In genomic region chr20:57266251-57267157, GRCh38 we compare ENCODE assay signal across 9 cellular contexts. TPM values are rescaled to one million over a fixed set of nuclear protein-coding genes. Genes with fewer than 3 reads are reported as not detected.
DNase-seq lines count a peak whose midpoint lies in the region; ATAC-seq and TF ChIP-seq lines count a peak whose summit lies in the region.
"Had no signal": no experiment of that assay in that cellular context is flagged by ENCODE, and none has a peak within 500 bp of the region (broad histone marks: within the 10 kb centered on the region; RNA-seq: fewer than 3 reads in every experiment).

TSS of gene BMP7 (minus strand) at chr20:57266641. CDS start at chr20:57266122, 519 bp downstream.

- H3K9ac ChIP-seq in BLaER1 treated with 17β-estradiol and CSF1 and Interleukin-3, amounts not matched to agents 10 nM and 100 nM = no peak within 1 kb of the TSS

- ATAC-seq in GM18519 (IDR thresholded peaks at IDR 0.05; ENCODE audit: low FRiP score, unreplicated experiment) = no peak

- peaks cover 32% of the 10 kb centered on the region for H3K27me3 Mint-ChIP-seq in endothelial cell (ENCODE audit: unreplicated experiment)
- peaks cover 78% of the 10 kb centered on the region for H3K27me3 Mint-ChIP-seq in nephron (ENCODE audit: low read depth)

- H3K27me3 ChIP-seq in BLaER1 treated with 17β-estradiol and CSF1 and Interleukin-3, amounts not matched to agents 10 nM and 100 nM = peaks cover 80 to 97% (median 85%) of the 10 kb centered on the region in 11 experiments
- peaks cover 79% of the 10 kb centered on the region for H3K27me3 ChIP-seq in brain microvascular endothelial cell (replicated peaks)

- H3K4me3 Mint-ChIP-seq in endothelial cell (ENCODE audit: unreplicated experiment) (peak within 1 kb of the TSS; percentile 82), nephron (peak within 1 kb of the TSS; percentile 85 to 93 (median 86))
- H3K4me3 Mint-ChIP-seq: activated naive CD4-positive, alpha-beta T cell treated with anti-CD3 and anti-CD28 coated beads, Interleukin-2, amount 50 U/mL, for 24 hours had no signal

- H3K9me3 ChIP-seq in BLaER1 treated with 17β-estradiol and CSF1 and Interleukin-3, amounts not matched to agents 10 nM and 100 nM (replicated peaks in 1 of 11) = 0 out of 22 replicates have a peak, but pooled peaks cover 0 to 3% (median 0%) of the 10 kb centered on the region in 11 experiments

- no peak within 1 kb of the TSS for H3K27ac ChIP-seq in BLaER1 treated with 17β-estradiol and CSF1 and Interleukin-3, amounts not matched to agents 10 nM and 100 nM
- no peak within 1 kb of the TSS for H3K27ac ChIP-seq in brain microvascular endothelial cell

- H3K4me3 ChIP-seq in BLaER1 treated with 17β-estradiol and CSF1 and Interleukin-3, amounts not matched to agents 10 nM and 100 nM = peak within 1 kb of the TSS in 8 of 10 experiments; percentile 3 to 57 (median 37); a peak in 10 of 20 replicates
- H3K4me3 ChIP-seq in brain microvascular endothelial cell (ENCODE audit: low read depth, low read length) = no peak within 1 kb of the TSS

- peak; percentile 59 for DNase-seq in NCI-H1105 treated with DMSO at 0.1 percent for 48 hours (lab: John Stamatoyannopoulos, UW)
- peak; percentile 42 for DNase-seq in endothelial cell (ENCODE audit: low spot score)
- no peak for DNase-seq in T1000 (lab: John Stamatoyannopoulos, UW)
- no peak for DNase-seq in brain microvascular endothelial cell
- no peak for DNase-seq in kidney tubule cell (ENCODE audit: low spot score)

- H3K9me3 Mint-ChIP-seq in endothelial cell (ENCODE audit: unreplicated experiment) (no peaks in the 10 kb centered on the region), nephron (no peaks in the 10 kb centered on the region)
- H3K9me3 Mint-ChIP-seq: activated naive CD4-positive, alpha-beta T cell treated with anti-CD3 and anti-CD28 coated beads, Interleukin-2, amount 50 U/mL, for 24 hours had no signal

- peaks cover 0 to 70% (median 18%) of the 10 kb centered on the region in 11 experiments; a peak in 13 of 22 replicates for H4K20me1 ChIP-seq in BLaER1 treated with 17β-estradiol and CSF1 and Interleukin-3, amounts not matched to agents 10 nM and 100 nM

- peaks cover 7% of the 10 kb centered on the region for H3K4me1 Mint-ChIP-seq in endothelial cell (ENCODE audit: unreplicated experiment)
- peaks cover 55% of the 10 kb centered on the region for H3K4me1 Mint-ChIP-seq in nephron

- no peak within 1 kb of the TSS for H3K27ac Mint-ChIP-seq in endothelial cell (ENCODE audit: unreplicated experiment)
- peak within 1 kb of the TSS; percentile 29 to 94 (median 62) for H3K27ac Mint-ChIP-seq in nephron
- H3K27ac Mint-ChIP-seq: activated naive CD4-positive, alpha-beta T cell treated with anti-CD3 and anti-CD28 coated beads, Interleukin-2, amount 50 U/mL, for 24 hours had no signal

- H3K4me1 ChIP-seq in BLaER1 treated with 17β-estradiol and CSF1 and Interleukin-3, amounts not matched to agents 10 nM and 100 nM = peaks cover 24 to 57% (median 44%) of the 10 kb centered on the region in 10 experiments

- no peaks in the 10 kb centered on the region for H3K36me3 Mint-ChIP-seq in endothelial cell (ENCODE audit: low read depth, unreplicated experiment)
- H3K36me3 Mint-ChIP-seq in nephron (ENCODE audit: low read depth) = no peaks in the 10 kb centered on the region
- H3K36me3 Mint-ChIP-seq: activated naive CD4-positive, alpha-beta T cell treated with anti-CD3 and anti-CD28 coated beads, Interleukin-2, amount 50 U/mL, for 24 hours had no signal

- peak within 1 kb of the TSS; percentile 53 to 85 (median 64) for H3K4me2 ChIP-seq in BLaER1 treated with 17β-estradiol and CSF1 and Interleukin-3, amounts not matched to agents 10 nM and 100 nM

- in situ Hi-C loops in brain microvascular endothelial cell (cut with HindIII; ENCODE audit: low pct_ligation_motif_present, low sequenced_read_pairs) = no loop called here

- H3K36me3 ChIP-seq in BLaER1 treated with 17β-estradiol and CSF1 and Interleukin-3, amounts not matched to agents 10 nM and 100 nM = no peaks in the 10 kb centered on the region
- no peaks in the 10 kb centered on the region for H3K36me3 ChIP-seq in brain microvascular endothelial cell (replicated peaks)

- TF ChIP-seq CTCF in endothelial cell (IDR thresholded peaks at IDR 0.05; ENCODE audit: unreplicated experiment) (no peak), nephron (IDR thresholded peaks at IDR 0.05; ENCODE audit: unreplicated experiment in 3 of 3) (no peak), brain microvascular endothelial cell (IDR thresholded peaks at IDR 0.05; ENCODE audit: low read depth, low read length, missing control alignments) (no peak)

RNA-seq across cellular contexts. Expression of gene BMP7, which starts in this region (rescaled TPM):
- total RNA-seq in endothelial cell (ENCODE audit: unreplicated experiment) = 0.38 TPM

Comparison
In these comparisons a context has a peak if more than half of its experiments do, and no peak if none do; other contexts are left out.
1. Peak in DNase-seq in endothelial cell; RNA of the gene not detected or under 1 TPM.